21 cellular contexts compared by ENCODE assay signal in genomic region chr9:14057347-14058077, GRCh38.
DNase-seq lines count a peak whose midpoint lies in the region; ATAC-seq and TF ChIP-seq lines count a peak whose summit lies in the region.
"Had no signal": no experiment of that assay in that cellular context is flagged by ENCODE, and none has a peak within 500 bp of the region (broad histone marks: within the 10 kb centered on the region; RNA-seq: fewer than 3 reads in every experiment).

No MANE protein-coding gene starts in this region.

- TF ChIP-seq POLR2A in esophagus muscularis mucosa (IDR thresholded peaks at IDR 0.05; ENCODE audit: low read depth): no peak

- peaks cover 3% of the 10 kb centered on the region for H3K9me3 Mint-ChIP-seq in type B pancreatic cell
- H3K9me3 Mint-ChIP-seq in CD4-positive, alpha-beta memory T cell: peaks cover 0 to 5% (median under 1%) of the 10 kb centered on the region in 8 donors

- H3K27ac ChIP-seq in SJCRH30: peak overlapping the region; percentile 29; the same call in 1 of the 2 replicates
- no peak overlapping the region for H3K27ac ChIP-seq in esophagus muscularis mucosa (replicated peaks in 1 of 4)
- no peak overlapping the region for H3K27ac ChIP-seq in CD4-positive, alpha-beta memory T cell (ENCODE audit: low read depth, low read length)
- H3K27ac ChIP-seq: 22Rv1, GM23248 had no signal

- intact Hi-C loops in esophagus muscularis mucosa (cut with DNase I): no loop called here
- intact Hi-C loops in CD4-positive, alpha-beta memory T cell (cut with micrococcal nuclease): no loop called here

- H3K9me3 ChIP-seq in SJCRH30 (replicated peaks): no peaks in the 10 kb centered on the region
- H3K9me3 ChIP-seq in esophagus muscularis mucosa: no peaks in the 10 kb centered on the region
- H3K9me3 ChIP-seq in CD4-positive, alpha-beta memory T cell (ENCODE audit: control insufficient read depth in 1 of 2, low read length in 2 of 2): no peaks in the 10 kb centered on the region
- H3K9me3 ChIP-seq: HAP-1, MG63 had no signal

- H3K4me3 ChIP-seq in SJCRH30 (no peak overlapping the region), esophagus muscularis mucosa (no peak overlapping the region)
- H3K4me3 ChIP-seq in CD4-positive, alpha-beta memory T cell (ENCODE audit: low read length in 2 of 2): no peak overlapping the region
- H3K4me3 ChIP-seq: GM23248, HAP-1, MG63 had no signal

- ATAC-seq in GM19452 (IDR thresholded peaks at IDR 0.05; ENCODE audit: unreplicated experiment): no peak
- ATAC-seq: PC-3 had no signal

- H3K27ac Mint-ChIP-seq in type B pancreatic cell: peak overlapping the region; percentile 33
- H3K27ac Mint-ChIP-seq in CD4-positive, alpha-beta memory T cell: no peak overlapping the region
- H3K27ac Mint-ChIP-seq: IgD-negative memory B cell had no signal

- TF ChIP-seq CTCF in esophagus muscularis mucosa (IDR thresholded peaks at IDR 0.05) (no peak), type B pancreatic cell (conservative IDR thresholded peaks at IDR 0.05) (no peak)

- POLR2A ChIA-PET in CD4-positive, alpha-beta memory T cell (lab: Charles Lee; ENCODE audit: partially characterized antibody): no interaction called here

- CTCF ChIA-PET in CD4-positive, alpha-beta memory T cell (lab: Charles Lee; ENCODE audit: partially characterized antibody): no interaction called here

- H3K36me3 ChIP-seq in SJCRH30 (no peaks in the 10 kb centered on the region), esophagus muscularis mucosa (no peaks in the 10 kb centered on the region)
- no peaks in the 10 kb centered on the region for H3K36me3 ChIP-seq in CD4-positive, alpha-beta memory T cell (ENCODE audit: insufficient read depth, low read length)
- H3K36me3 ChIP-seq: HAP-1, MG63 had no signal

- TF ChIP-seq EP300 in esophagus muscularis mucosa (IDR thresholded peaks at IDR 0.05): no peak

- DNase-seq in NCI-H510A treated with DMSO at 0.1 percent for 48 hours (lab: John Stamatoyannopoulos, UW) (peak; percentile 34), NCI-H510A (lab: John Stamatoyannopoulos, UW) (no peak), SJCRH30 (peak in 1 of 2 experiments; percentile 26), esophagus muscularis mucosa (ENCODE audit: extremely low spot score) (peak; percentile 50), type B pancreatic cell (ENCODE audit: extremely low spot score, unreplicated experiment) (no peak), NCI-H345 treated with DMSO at 0.1 percent for 48 hours (lab: John Stamatoyannopoulos, UW; ENCODE audit: unreplicated experiment) (no peak)
- no peak for DNase-seq in CD4-positive, alpha-beta memory T cell
- DNase-seq: COR-L47, GF-D8, GM23248, Kasumi-1, NCI-H1048, NCI-H1436, NCI-H1930, PC-3, RPMI8226 had no signal

- peaks cover 5% of the 10 kb centered on the region for H3K36me3 Mint-ChIP-seq in type B pancreatic cell
- no peaks in the 10 kb centered on the region for H3K36me3 Mint-ChIP-seq in CD4-positive, alpha-beta memory T cell
- H3K36me3 Mint-ChIP-seq: IgD-negative memory B cell had no signal

- no peaks in the 10 kb centered on the region for H3K27me3 Mint-ChIP-seq in type B pancreatic cell
- H3K27me3 Mint-ChIP-seq in CD4-positive, alpha-beta memory T cell: no peaks in the 10 kb centered on the region
- H3K27me3 Mint-ChIP-seq: IgD-negative memory B cell had no signal

- peaks cover 53% of the 10 kb centered on the region for H3K4me1 Mint-ChIP-seq in type B pancreatic cell (ENCODE audit: unreplicated experiment)
- H3K4me1 Mint-ChIP-seq in CD4-positive, alpha-beta memory T cell: no peaks in the 10 kb centered on the region
- H3K4me1 Mint-ChIP-seq: IgD-negative memory B cell had no signal

- WGBS in esophagus muscularis mucosa: 82% methylated on average over 9 of the region's 9 CpGs

- H3K4me1 ChIP-seq in SJCRH30: peaks cover 49% of the 10 kb centered on the region
- H3K4me1 ChIP-seq in esophagus muscularis mucosa: no peaks in the 10 kb centered on the region
- no peaks in the 10 kb centered on the region for H3K4me1 ChIP-seq in CD4-positive, alpha-beta memory T cell (ENCODE audit: insufficient read depth, low read length)
- H3K4me1 ChIP-seq: HAP-1 had no signal

- H3K4me3 Mint-ChIP-seq in type B pancreatic cell: peak overlapping the region; percentile 20
- H3K4me3 Mint-ChIP-seq in CD4-positive, alpha-beta memory T cell: no peak overlapping the region
- H3K4me3 Mint-ChIP-seq: IgD-negative memory B cell had no signal

- H3K27me3 ChIP-seq in SJCRH30 (no peaks in the 10 kb centered on the region), esophagus muscularis mucosa (no peaks in the 10 kb centered on the region)
- H3K27me3 ChIP-seq in CD4-positive, alpha-beta memory T cell (ENCODE audit: insufficient read depth, low read length): no peaks in the 10 kb centered on the region

Comparison
In these comparisons a context has a peak if more than half of its experiments do, and no peak if none do; other contexts are left out.
1. DNase-seq: peak in NCI-H510A treated with DMSO at 0.1 percent for 48 hours (single experiment) and esophagus muscularis mucosa (single experiment); none in NCI-H510A (single experiment), type B pancreatic cell (single experiment), CD4-positive, alpha-beta memory T cell (0 of 5) and NCI-H345 treated with DMSO at 0.1 percent for 48 hours (single experiment).